8 cellular contexts compared by ENCODE assay signal in genomic region chr16:13919683-13920509, GRCh38.
DNase-seq lines count a peak whose midpoint lies in the region; ATAC-seq and FAIRE-seq lines count a peak whose summit lies in the region.

TSS of gene ERCC4 (plus strand) at chr16:13920154. CDS start at chr16:13920166, 12 bp downstream.

- ATAC-seq in GM19035 (IDR thresholded peaks at IDR 0.05; ENCODE audit: unreplicated experiment) (peak; percentile 98), HG03354 (IDR thresholded peaks at IDR 0.05; ENCODE audit: poor library complexity, severe bottlenecking, unreplicated experiment) (peak; percentile 98)

- DNase-seq in Ammon's horn (ENCODE audit: low spot score) (peak; percentile 99), NCI-H446 (lab: John Stamatoyannopoulos, UW) (peak; percentile 98 to 100), cerebellar cortex (ENCODE audit: low spot score) (peak; percentile 99)
- DNase-seq in activated CD4-positive, CD25-positive, alpha-beta regulatory T cell treated with anti-CD3 and anti-CD28 coated beads, Interleukin-2, amount 50 U/mL, for 16 hours (ENCODE audit: low read depth, low spot score) = peak; percentile 98
- DNase-seq in stimulated activated CD4-positive, alpha-beta T cell treated with anti-CD3 and anti-CD28 coated beads, Interleukin-12 subunit alpha, Interleukin-12 subunit beta, amount 100 ng/mL, for 4 hours = peak; percentile 99

- peak; percentile 92 for FAIRE-seq in islet of Langerhans (lab: Jason Lieb, UNC)

Comparison
In these comparisons a context has a peak if more than half of its experiments do, and no peak if none do; other contexts are left out.
1. Peak in every context shown above with its lines: DNase-seq and ATAC-seq.